In genomic region chr15:45612790-45613415, GRCh38 we compare ENCODE assay signal across 15 cellular contexts. TPM values are rescaled to one million over a fixed set of nuclear protein-coding genes. Genes with fewer than 3 reads are reported as not detected.
DNase-seq lines count a peak whose midpoint lies in the region; ATAC-seq and TF ChIP-seq lines count a peak whose summit lies in the region.
"Had no signal": no experiment of that assay in that cellular context is flagged by ENCODE, and none has a peak within 500 bp of the region (broad histone marks: within the 10 kb centered on the region; RNA-seq: fewer than 3 reads in every experiment).

No MANE protein-coding gene starts in this region.

- no peak overlapping the region for H3K4me2 ChIP-seq in fibroblast of lung (ENCODE audit: extremely low read depth, insufficient read depth, low read length)
- H3K4me2 ChIP-seq: BLaER1 treated with 17β-estradiol and CSF1 and Interleukin-3, amounts not matched to agents 10 nM and 100 nM had no signal

- no peaks in the 10 kb centered on the region for H4K20me1 ChIP-seq in fibroblast of lung (ENCODE audit: control insufficient read depth, extremely low read depth, insufficient read depth, low read length)

- in situ Hi-C loops in ACHN (cut with HindIII; ENCODE audit: low pct_ligation_motif_present, low pct_unique_long_range_greater_than_20kb, low sequenced_read_pairs) = no loop called here

- no peak overlapping the region for H3K27ac ChIP-seq in fibroblast of lung (ENCODE audit: insufficient read depth, low read length)
- H3K27ac ChIP-seq: BLaER1 treated with 17β-estradiol and CSF1 and Interleukin-3, amounts not matched to agents 10 nM and 100 nM had no signal

- no peak overlapping the region for H3K9ac ChIP-seq in fibroblast of lung (ENCODE audit: insufficient read depth, low read length)

- peaks cover 2% of the 10 kb centered on the region for H3K4me1 ChIP-seq in fibroblast of lung (ENCODE audit: control insufficient read depth, extremely low read depth, insufficient read depth, low read length)

- peak; percentile 12 for DNase-seq in ACHN
- DNase-seq in RKO (ENCODE audit: low spot score) = peak; percentile 51
- DNase-seq in fibroblast of lung (ENCODE audit: low read depth in 2 of 2) = peak; percentile 43 to 77
- DNase-seq in SK-N-DZ (ENCODE audit: low spot score) = no peak
- no peak for DNase-seq in effector CD8-positive, alpha-beta T cell (lab: John Stamatoyannopoulos, UW)
- DNase-seq: activated T-cell treated with anti-CD3 and anti-CD28 coated beads, Interleukin-2, amount 50 U/mL, for 1 hour; Karpas-422; naive thymus-derived CD4-positive, alpha-beta T cell; NCI-H510A treated with DMSO at 0.1 percent for 48 hours; stimulated activated CD4-positive, alpha-beta T cell treated with anti-CD3 and anti-CD28 coated beads, Interleukin-15, amount 100 ng/mL, for 24 hours; T-helper 17 cell had no signal

- peak; percentile 50 for ATAC-seq in GM21367 (IDR thresholded peaks at IDR 0.05; ENCODE audit: unreplicated experiment)
- ATAC-seq in HG03571 (IDR thresholded peaks at IDR 0.05; ENCODE audit: unreplicated experiment) = no peak
- no peak for ATAC-seq in HG02678 (IDR thresholded peaks at IDR 0.05; ENCODE audit: unreplicated experiment)
- ATAC-seq: naive thymus-derived CD4-positive, alpha-beta T cell; T-helper 17 cell had no signal

- H3K27me3 ChIP-seq in fibroblast of lung (ENCODE audit: control insufficient read depth, insufficient read depth, low read length) = no peaks in the 10 kb centered on the region
- H3K27me3 ChIP-seq: BLaER1 treated with 17β-estradiol and CSF1 and Interleukin-3, amounts not matched to agents 10 nM and 100 nM had no signal

- no peaks in the 10 kb centered on the region for H3K36me3 ChIP-seq in fibroblast of lung (ENCODE audit: control insufficient read depth, insufficient read depth, low read length)

- no peaks in the 10 kb centered on the region for H3K9me3 ChIP-seq in fibroblast of lung (ENCODE audit: control insufficient read depth, insufficient read depth, low read depth, low read length)
- H3K9me3 ChIP-seq: BLaER1 treated with 17β-estradiol and CSF1 and Interleukin-3, amounts not matched to agents 10 nM and 100 nM had no signal

- no peaks in the 10 kb centered on the region for H3K79me2 ChIP-seq in fibroblast of lung (ENCODE audit: control insufficient read depth, insufficient read depth, low read length)

- no peak overlapping the region for H3K4me3 ChIP-seq in fibroblast of lung (replicated peaks in 1 of 4; ENCODE audit: control extremely low read depth in 1 of 4, insufficient read depth in 1 of 4, low read depth in 3 of 4, low read length in 4 of 4)
- H3K4me3 ChIP-seq: BLaER1 treated with 17β-estradiol and CSF1 and Interleukin-3, amounts not matched to agents 10 nM and 100 nM had no signal

- no peak overlapping the region for H2AFZ ChIP-seq in fibroblast of lung (ENCODE audit: low read length)

- TF ChIP-seq CTCF in fibroblast of lung (conservative IDR thresholded peaks at IDR 0.05 in 1 of 2, IDR thresholded peaks at IDR 0.05 in 1 of 2; ENCODE audit: low read depth in 1 of 2, low read length in 2 of 2) = no peak

RNA-seq across cellular contexts. Expression of gene SQOR, which starts 21.9 kb away (rescaled TPM):
- total RNA-seq in fibroblast of lung = 105 and 129 TPM in 2 replicates
- polyA plus RNA-seq in fibroblast of lung = 55.4 and 81.5 TPM in 2 replicates
- polyA plus RNA-seq in fibroblast of lung (2012) = 45.9 and 61.3 TPM in 2 replicates
- polyA minus RNA-seq in fibroblast of lung (ENCODE audit: low replicate concordance) = 45.2 and 102 TPM in 2 replicates
- 0.74 and 1.9 TPM in 2 replicates for polyA plus RNA-seq in SK-N-DZ (2014; cell fraction: cytosol; rRNA removed)
- 0.30 and 0.92 TPM in 2 replicates for polyA plus RNA-seq in SK-N-DZ (2014; cell fraction: nucleus; rRNA removed)

RNA-seq across cellular contexts. Expression of gene BLOC1S6, which starts 25.7 kb away (rescaled TPM):
- 84.6 and 91.9 TPM in 2 replicates for total RNA-seq in fibroblast of lung
- 34.2 and 38.3 TPM in 2 replicates for polyA plus RNA-seq in fibroblast of lung
- 44.9 and 50.2 TPM in 2 replicates for polyA plus RNA-seq in fibroblast of lung (2012)
- polyA minus RNA-seq in fibroblast of lung (ENCODE audit: low replicate concordance) = 3.1 and 4.6 TPM in 2 replicates
- 82.0 and 88.4 TPM in 2 replicates for polyA plus RNA-seq in SK-N-DZ (2014; cell fraction: cytosol; rRNA removed)
- 17.1 and 24.0 TPM in 2 replicates for polyA plus RNA-seq in SK-N-DZ (2014; cell fraction: nucleus; rRNA removed)

Comparison
In these comparisons a context has a peak if more than half of its experiments do, and no peak if none do; other contexts are left out.
1. DNase-seq: peak in ACHN (single experiment), RKO (single experiment) and fibroblast of lung (2 of 2); none in SK-N-DZ (single experiment) and effector CD8-positive, alpha-beta T cell (single experiment).